In the genomic region with DNA sequence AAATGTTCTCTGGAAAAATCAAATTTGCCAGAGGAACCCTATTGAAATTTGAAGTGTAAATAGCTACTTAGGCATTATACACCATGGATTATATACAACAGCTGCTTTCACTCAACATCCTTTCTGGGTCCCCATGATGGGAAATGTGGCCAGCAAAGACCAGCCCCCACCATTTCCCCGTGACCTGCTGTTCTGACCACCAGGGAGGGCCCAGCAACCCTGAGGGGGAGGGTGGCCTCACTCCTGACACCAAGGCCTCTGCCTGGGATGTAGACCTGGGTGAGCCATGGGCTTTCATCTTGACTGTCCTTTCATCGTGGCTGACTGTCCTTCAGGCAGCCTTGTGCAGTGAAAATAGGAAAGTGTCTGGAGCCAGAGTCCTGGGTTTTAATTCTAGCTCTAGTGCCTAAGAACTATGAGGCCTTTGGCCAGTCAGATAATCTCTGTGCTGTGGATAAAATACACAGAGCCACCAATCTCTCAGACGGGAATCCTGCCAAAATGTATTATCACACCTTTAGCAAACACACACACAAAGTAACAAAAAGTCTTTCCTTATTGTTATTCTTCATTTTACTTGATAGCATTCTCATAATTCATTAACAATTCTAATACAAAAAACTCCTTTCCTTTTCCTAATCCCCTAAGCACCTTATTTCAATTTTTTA, we compare ENCODE assay signal across 19 cellular contexts. TPM values are rescaled to one million over a fixed set of nuclear protein-coding genes. Genes with fewer than 3 reads are reported as not detected.
DNase-seq lines count a peak whose midpoint lies in the region; ATAC-seq, FAIRE-seq and TF ChIP-seq lines count a peak whose summit lies in the region.
"Had no signal": no experiment of that assay in that cellular context is flagged by ENCODE, and none has a peak within 500 bp of the region (broad histone marks: within the 10 kb centered on the region; RNA-seq: fewer than 3 reads in every experiment).

No MANE protein-coding gene starts in this region.

- no peaks in the 10 kb centered on the region for H3K36me3 Mint-ChIP-seq in nephron (ENCODE audit: low read depth)
- H3K36me3 Mint-ChIP-seq: CD8-positive, alpha-beta memory T cell had no signal

- H3K4me3 Mint-ChIP-seq in nephron = no peak overlapping the region
- H3K4me3 Mint-ChIP-seq: CD8-positive, alpha-beta memory T cell had no signal

- peaks cover 0 to 9% (median 0%) of the 10 kb centered on the region in 4 donors for H3K4me1 ChIP-seq in right lobe of liver
- no peaks in the 10 kb centered on the region for H3K4me1 ChIP-seq in HepG2 (ENCODE audit: insufficient read depth, low read length)
- H3K4me1 ChIP-seq in transverse colon = peaks cover 6 to 40% (median 14%) of the 10 kb centered on the region in 4 donors
- H3K4me1 ChIP-seq in esophagus muscularis mucosa = peaks cover 10 to 22% (median 16%) of the 10 kb centered on the region in 4 donors
- H3K4me1 ChIP-seq: BLaER1 treated with 17β-estradiol and CSF1 and Interleukin-3, amounts not matched to agents 10 nM and 100 nM had no signal

- no peak overlapping the region for H2AFZ ChIP-seq in HepG2 (ENCODE audit: low read length)

- no peak overlapping the region for H3K4me2 ChIP-seq in HepG2 (ENCODE audit: low read depth, low read length)
- H3K4me2 ChIP-seq: BLaER1 treated with 17β-estradiol and CSF1 and Interleukin-3, amounts not matched to agents 10 nM and 100 nM; KMS-11 had no signal

- POLR2A ChIA-PET in HepG2 (lab: Yijun Ruan, JAX) = no interaction called here

- H3K4me1 Mint-ChIP-seq in nephron = peaks cover 46% of the 10 kb centered on the region

- H3K79me2 ChIP-seq in HepG2 (ENCODE audit: insufficient read depth, low read length) = no peaks in the 10 kb centered on the region

- no peak for TF ChIP-seq EP300 in HepG2 (IDR thresholded peaks at IDR 0.05; ENCODE audit: low read depth in 2 of 2, low read length in 2 of 2)
- TF ChIP-seq EP300 in HepG2 (CRISPR knock-in tag; IDR thresholded peaks at IDR 0.05; ENCODE audit: borderline replicate concordance) = no peak
- TF ChIP-seq EP300 in transverse colon (IDR thresholded peaks at IDR 0.05; ENCODE audit: low read depth) = no peak
- no peak for TF ChIP-seq EP300 in esophagus muscularis mucosa (IDR thresholded peaks at IDR 0.05)

- DNase-seq in right lobe of liver (no peak), HepG2 (ENCODE audit: low spot score) (no peak), left colon (peak in 1 of 2 donors; percentile 13), transverse colon (peak; percentile 16), GDM1 (lab: John Stamatoyannopoulos, UW) (no peak), esophagus muscularis mucosa (ENCODE audit: extremely low spot score) (no peak)
- DNase-seq: CD8-positive, alpha-beta memory T cell; NCI-H1417 treated with DMSO at 0.1 percent for 48 hours; NCI-H187 treated with DMSO at 0.1 percent for 48 hours; NCI-H2227 treated with DMSO at 0.1 percent for 48 hours; NCI-H510A treated with DMSO at 0.1 percent for 48 hours; NCI-H82; OCI-M1; SHP77 had no signal

- 46% methylated on average over 2 of the region's 3 CpGs for WGBS in right lobe of liver (ENCODE audit: insufficient coverage, low coverage, low lambda C conversion rate, missing lambda C conversion rate)
- 0% methylated on average over 2 of the region's 3 CpGs for WGBS in HepG2 (ENCODE audit: low lambda C conversion rate)
- WGBS in transverse colon (ENCODE audit: low coverage in 1 of 2), 2 donors = 45 to 64% methylated on average over 1 to 3 of the region's 3 CpGs
- WGBS in esophagus muscularis mucosa = 55% methylated on average over 3 of the region's 3 CpGs

- H3K36me3 ChIP-seq in right lobe of liver = no peaks in the 10 kb centered on the region
- no peaks in the 10 kb centered on the region for H3K36me3 ChIP-seq in HepG2 (replicated peaks in 1 of 2; ENCODE audit: control insufficient read depth in 1 of 2, insufficient read depth in 2 of 2, low read length in 2 of 2)
- no peaks in the 10 kb centered on the region for H3K36me3 ChIP-seq in transverse colon
- H3K36me3 ChIP-seq in esophagus muscularis mucosa = no peaks in the 10 kb centered on the region
- H3K36me3 ChIP-seq: BLaER1 treated with 17β-estradiol and CSF1 and Interleukin-3, amounts not matched to agents 10 nM and 100 nM; HAP-1 had no signal

- TF ChIP-seq POLR2A in right lobe of liver (IDR thresholded peaks at IDR 0.05) = no peak
- TF ChIP-seq POLR2A in HepG2 (IDR thresholded peaks at IDR 0.05; ENCODE audit: insufficient read depth in 1 of 2, low read depth in 2 of 2, low read length in 2 of 2) = no peak
- no peak for TF ChIP-seq POLR2A in transverse colon (IDR thresholded peaks at IDR 0.05)
- no peak for TF ChIP-seq POLR2A in esophagus muscularis mucosa (IDR thresholded peaks at IDR 0.05; ENCODE audit: low read depth)

- ATAC-seq in right lobe of liver = peak; percentile 69 to 82 (median 76)
- no peak for ATAC-seq in HepG2
- ATAC-seq in left colon = peak; percentile 94
- no peak for ATAC-seq in GM21529 (IDR thresholded peaks at IDR 0.05; ENCODE audit: unreplicated experiment)

- TF ChIP-seq RAD21 in HepG2 (CRISPR knock-in tag; IDR thresholded peaks at IDR 0.05) = no peak

- H3K9me3 ChIP-seq in right lobe of liver = no peaks in the 10 kb centered on the region
- H3K9me3 ChIP-seq in HepG2 (ENCODE audit: low read length) = no peaks in the 10 kb centered on the region
- H3K9me3 ChIP-seq in transverse colon = no peaks in the 10 kb centered on the region
- no peaks in the 10 kb centered on the region for H3K9me3 ChIP-seq in esophagus muscularis mucosa
- H3K9me3 ChIP-seq: BLaER1 treated with 17β-estradiol and CSF1 and Interleukin-3, amounts not matched to agents 10 nM and 100 nM; HAP-1 had no signal

- no peak for FAIRE-seq in HepG2 (lab: Jason Lieb, UNC)

- H4K20me1 ChIP-seq in HepG2 (ENCODE audit: insufficient read depth, low read length) = no peaks in the 10 kb centered on the region
- H4K20me1 ChIP-seq: BLaER1 treated with 17β-estradiol and CSF1 and Interleukin-3, amounts not matched to agents 10 nM and 100 nM had no signal

- H3K27ac ChIP-seq in right lobe of liver = no peak overlapping the region
- H3K27ac ChIP-seq in HepG2 (ENCODE audit: extremely low read length, insufficient read depth, low read length) = no peak overlapping the region
- peak overlapping the region; percentile 24 to 71 (median 61) for H3K27ac ChIP-seq in transverse colon
- no peak overlapping the region for H3K27ac ChIP-seq in esophagus muscularis mucosa (replicated peaks in 1 of 4)
- H3K27ac ChIP-seq: BLaER1 treated with 17β-estradiol and CSF1 and Interleukin-3, amounts not matched to agents 10 nM and 100 nM; KMS-11 had no signal

- H3K27me3 ChIP-seq in right lobe of liver (no peaks in the 10 kb centered on the region), HepG2 (ENCODE audit: control insufficient read depth in 1 of 2, insufficient read depth in 2 of 2, low read length in 2 of 2) (no peaks in the 10 kb centered on the region; a peak in 1 of 5 replicates), transverse colon (no peaks in the 10 kb centered on the region), esophagus muscularis mucosa (no peaks in the 10 kb centered on the region)
- H3K27me3 ChIP-seq: BLaER1 treated with 17β-estradiol and CSF1 and Interleukin-3, amounts not matched to agents 10 nM and 100 nM had no signal

- in situ Hi-C loops in HepG2 (cut with HindIII; ENCODE audit: extremely low pct_ligation_motif_present, low pct_unique_long_range_greater_than_20kb) (no loop called here), transverse colon (cut with MboI; ENCODE audit: low pct_ligation_motif_present in 1 of 4, low pct_unique_long_range_greater_than_20kb in 1 of 4, low sequenced_read_pairs in 3 of 4) (no loop called here)

- no TSS peak for BruUV-seq in HepG2 (replicated peaks; lab: Mats Ljungman, UMichigan)

- intact Hi-C loops in right lobe of liver (cut with DNase I) = no loop called here
- intact Hi-C loops in HepG2 (cut with micrococcal nuclease; ENCODE audit: unreplicated experiment) = no loop called here
- intact Hi-C loops in left colon (cut with DNase I, micrococcal nuclease) = loop anchor here in 1 of 2 donors (10.0 kb wide), 1 partner anchor 588 kb away; no protein-coding TSS in a partner anchor
- intact Hi-C loops in transverse colon (cut with DNase I; ENCODE audit: low total_unique reads) = no loop called here
- intact Hi-C loops in esophagus muscularis mucosa (cut with DNase I) = no loop called here

- no peaks in the 10 kb centered on the region for H3K9me3 Mint-ChIP-seq in nephron
- H3K9me3 Mint-ChIP-seq: CD8-positive, alpha-beta memory T cell had no signal

- CTCF ChIA-PET in HepG2 (lab: Yijun Ruan, JAX; ENCODE audit: low intra/inter-chr PET ratio, low total read pairs) = no interaction called here

- H3K9ac ChIP-seq in HepG2 (ENCODE audit: insufficient read depth, low read depth, low read length) = no peak overlapping the region
- H3K9ac ChIP-seq: BLaER1 treated with 17β-estradiol and CSF1 and Interleukin-3, amounts not matched to agents 10 nM and 100 nM; KMS-11 had no signal

- no peak overlapping the region for H3K4me3 ChIP-seq in right lobe of liver
- H3K4me3 ChIP-seq in HepG2 (replicated peaks in 1 of 3; ENCODE audit: insufficient read depth in 1 of 3, low read depth in 2 of 3, low read length in 3 of 3) = no peak overlapping the region
- no peak overlapping the region for H3K4me3 ChIP-seq in transverse colon
- H3K4me3 ChIP-seq in esophagus muscularis mucosa = no peak overlapping the region
- H3K4me3 ChIP-seq: BLaER1 treated with 17β-estradiol and CSF1 and Interleukin-3, amounts not matched to agents 10 nM and 100 nM; HAP-1 had no signal

- H3K27me3 Mint-ChIP-seq in nephron (ENCODE audit: low read depth) = no peaks in the 10 kb centered on the region
- H3K27me3 Mint-ChIP-seq: CD8-positive, alpha-beta memory T cell had no signal

- TF ChIP-seq CTCF in right lobe of liver (IDR thresholded peaks at IDR 0.05) (no peak), HepG2 (CRISPR knock-in tag; IDR thresholded peaks at IDR 0.05) (no peak), nephron (IDR thresholded peaks at IDR 0.05; ENCODE audit: unreplicated experiment in 3 of 3) (no peak), transverse colon (IDR thresholded peaks at IDR 0.05) (no peak), esophagus muscularis mucosa (IDR thresholded peaks at IDR 0.05) (no peak)

- peak overlapping the region; percentile 79 to 90 (median 89) for H3K27ac Mint-ChIP-seq in nephron

RNA-seq across cellular contexts. Expression of a gene that starts 45.1 kb away (rescaled TPM):
- total RNA-seq in right lobe of liver (10 to 100 TPM in 3 of 6 experiments, 1 to 10 TPM in 3; 4.8 to 15.9 (median 8.9) TPM), HepG2 (2016; rRNA removed; fragmentation: Illumina TruSeq; extraction: Trizol) (0.32 and 0.46 TPM in 2 replicates), left colon (100 to 1,000 TPM; 113 to 131 TPM), transverse colon (100 to 1,000 TPM in 3 of 4 donors, 10 to 100 TPM in 1; 55.5 to 147 (median 125) TPM), esophagus muscularis mucosa (10 to 100 TPM in 3 of 4 donors, 1 to 10 TPM in 1; 10.0 to 14.6 (median 12.1) TPM)
- 0.30 and 0.44 TPM in 2 replicates for total RNA-seq in HepG2 (2016; cell fraction: cytosol; rRNA removed; fragmentation: Illumina TruSeq; extraction: Trizol; ENCODE audit: low read depth)
- 0.25 and 0.37 TPM in 2 replicates for total RNA-seq in HepG2 (2016; cell fraction: insoluble cytoplasmic fraction; rRNA removed; fragmentation: Illumina TruSeq; extraction: Trizol)
- 0.25 and 0.45 TPM in 2 replicates for total RNA-seq in HepG2 (2016; cell fraction: membrane; rRNA removed; fragmentation: Illumina TruSeq; extraction: Trizol)
- 1.1 and 1.6 TPM in 2 replicates for total RNA-seq in HepG2 (2016; cell fraction: nucleus; rRNA removed; fragmentation: Illumina TruSeq; extraction: Trizol)
- 0.20 and 0.26 TPM in 2 replicates for polyA plus RNA-seq in HepG2 (2011; rRNA removed)
- polyA plus RNA-seq in HepG2 (2011; cell fraction: cytosol; rRNA removed) = 0.09 and 0.21 TPM in 2 replicates
- polyA plus RNA-seq in HepG2 (2011; cell fraction: nucleus; rRNA removed) = 0.29 and 0.50 TPM in 2 replicates
- polyA plus RNA-seq in HepG2 (2012) = 0.21 and 0.32 TPM in 2 replicates
- not detected in 2 replicates for polyA plus RNA-seq in HepG2 (2016; cell fraction: cytosol; fragmentation: Illumina TruSeq; extraction: Trizol; ENCODE audit: low read depth)
- 0.39 and 0.41 TPM in 2 replicates for polyA plus RNA-seq in HepG2 (2016; cell fraction: insoluble cytoplasmic fraction; fragmentation: Illumina TruSeq; extraction: Trizol; ENCODE audit: low read depth)
- 0.08 and 0.16 TPM in 2 replicates for polyA plus RNA-seq in HepG2 (2016; cell fraction: membrane; fragmentation: Illumina TruSeq; extraction: Trizol; ENCODE audit: low read depth)
- 0.16 and 0.33 TPM in 2 replicates for polyA plus RNA-seq in HepG2 (2016; cell fraction: nucleus; fragmentation: Illumina TruSeq; extraction: Trizol; ENCODE audit: insufficient read depth, low read depth)
- 0.19 and 1.1 TPM in 2 replicates for polyA minus RNA-seq in HepG2 (2011; rRNA and poly(A)+ RNA removed; ENCODE audit: low replicate concordance)
- polyA minus RNA-seq in HepG2 (2011; cell fraction: cytosol; rRNA and poly(A)+ RNA removed) = 0.18 and 1.6 TPM in 2 replicates
- 3.0 and 3.7 TPM in 2 replicates for polyA minus RNA-seq in HepG2 (2011; cell fraction: nucleus; rRNA and poly(A)+ RNA removed)

Comparison
In these comparisons a context has a peak if more than half of its experiments do, and no peak if none do; other contexts are left out.
1. ATAC-seq: peak in right lobe of liver (4 of 4) and left colon (single experiment); none in HepG2 (single experiment) and GM21529 (single experiment).
2. H3K27ac ChIP-seq: peak in transverse colon (4 of 4); none in right lobe of liver (0 of 3), HepG2 (single experiment) and esophagus muscularis mucosa (0 of 4).